Comparison of ENCODE assay signal across 9 cellular contexts in the genomic region with DNA sequence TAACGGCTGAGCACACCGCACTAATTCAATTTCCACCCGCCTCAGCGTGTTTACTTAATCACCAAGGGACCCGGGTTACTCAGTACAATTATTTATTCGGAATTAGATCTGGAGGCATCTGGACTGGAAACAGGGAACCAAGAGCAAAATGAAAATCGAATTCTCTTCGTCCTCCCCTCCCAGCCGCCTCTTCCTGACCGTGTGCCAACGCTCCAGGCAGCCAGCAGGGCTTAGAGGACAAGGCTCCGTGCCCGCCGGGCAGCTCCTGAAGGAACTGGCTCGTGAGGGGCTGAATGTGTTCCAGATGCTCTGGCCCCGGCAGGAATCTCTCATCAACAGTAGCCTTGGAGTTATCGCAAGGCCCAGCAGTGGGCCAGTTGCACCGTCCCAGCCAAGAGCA. TPM values are rescaled to one million over a fixed set of nuclear protein-coding genes. Genes with fewer than 3 reads are reported as not detected.
DNase-seq lines count a peak whose midpoint lies in the region; ATAC-seq, FAIRE-seq and TF ChIP-seq lines count a peak whose summit lies in the region.
"Had no signal": no experiment of that assay in that cellular context is flagged by ENCODE, and none has a peak within 500 bp of the region (broad histone marks: within the 10 kb centered on the region; RNA-seq: fewer than 3 reads in every experiment).

No MANE protein-coding gene starts in this region.

- in situ Hi-C loops in transverse colon (cut with MboI; ENCODE audit: low pct_ligation_motif_present in 1 of 4, low pct_unique_long_range_greater_than_20kb in 1 of 4, low sequenced_read_pairs in 3 of 4) = no loop called here

- H3K4me3 ChIP-seq in SJCRH30 = peak overlapping the region; percentile 27
- no peak overlapping the region for H3K4me3 ChIP-seq in transverse colon

- H3K27me3 ChIP-seq in SJCRH30 (no peaks in the 10 kb centered on the region), transverse colon (peaks cover 7% of the 10 kb centered on the region)

- ATAC-seq in HG03354 (IDR thresholded peaks at IDR 0.05; ENCODE audit: poor library complexity, severe bottlenecking, unreplicated experiment) = no peak

- H3K36me3 ChIP-seq in SJCRH30 (no peaks in the 10 kb centered on the region), transverse colon (no peaks in the 10 kb centered on the region)

- WGBS in transverse colon (ENCODE audit: low coverage in 1 of 2), 2 donors = 0 to 49% methylated on average over 1 to 18 of the region's 18 CpGs

- no peak for FAIRE-seq in GM12892 (lab: Jason Lieb, UNC)

- TF ChIP-seq POLR2A in transverse colon (IDR thresholded peaks at IDR 0.05) (no peak), GM12892 (IDR thresholded peaks at IDR 0.05; ENCODE audit: low read depth, low read length) (no peak)

- H3K27ac ChIP-seq in SJCRH30 (no peak overlapping the region), transverse colon (no peak overlapping the region)

- TF ChIP-seq EP300 in transverse colon (IDR thresholded peaks at IDR 0.05; ENCODE audit: low read depth) = no peak

- H3K9me3 ChIP-seq in SJCRH30 (replicated peaks) = no peaks in the 10 kb centered on the region
- no peaks in the 10 kb centered on the region for H3K9me3 ChIP-seq in transverse colon

- intact Hi-C loops in transverse colon (cut with DNase I; ENCODE audit: low total_unique reads) = no loop called here

- DNase-seq in NCI-H1436 (lab: John Stamatoyannopoulos, UW) (peak; percentile 61), NCI-H1436 treated with DMSO at 0.1 percent for 48 hours (lab: John Stamatoyannopoulos, UW) (no peak), SJCRH30 (peak; percentile 26 to 40), hypothalamus (lab: John Stamatoyannopoulos, UW) (peak in 30 of 51 donors; percentile 2 to 34 (median 12)), transverse colon (peak; percentile 11), NOMO-1 treated with dmso at 0.1 percent for 144 hours (lab: John Stamatoyannopoulos, UW; ENCODE audit: unreplicated experiment) (no peak), GM12892 (ENCODE audit: insufficient read length) (no peak)
- DNase-seq: stimulated activated naive CD4-positive, alpha-beta T cell had no signal

- no peak for TF ChIP-seq CTCF in transverse colon (IDR thresholded peaks at IDR 0.05)

- H3K4me1 ChIP-seq in SJCRH30 = peaks cover 2% of the 10 kb centered on the region; the same call in 1 of the 2 replicates
- H3K4me1 ChIP-seq in transverse colon = no peaks in the 10 kb centered on the region

RNA-seq across cellular contexts. Expression of a gene that starts 23.4 kb away (rescaled TPM):
- total RNA-seq in SJCRH30 (2014; rRNA removed; shearing (Covaris generic)) = 85.2 and 89.5 TPM in 2 replicates
- total RNA-seq in transverse colon = 10 to 100 TPM; 18.7 to 49.0 (median 22.4) TPM
- 54.9 TPM for polyA plus RNA-seq in GM12892 (2012; ENCODE audit: missing spikeins)

Comparison
In these comparisons a context has a peak if more than half of its experiments do, and no peak if none do; other contexts are left out.
1. DNase-seq: peak in NCI-H1436 (single experiment), SJCRH30 (2 of 2), hypothalamus (30 of 51) and transverse colon (single experiment); none in NCI-H1436 treated with DMSO at 0.1 percent for 48 hours (single experiment), NOMO-1 treated with dmso at 0.1 percent for 144 hours (single experiment) and GM12892 (single experiment).